In the genomic region with DNA sequence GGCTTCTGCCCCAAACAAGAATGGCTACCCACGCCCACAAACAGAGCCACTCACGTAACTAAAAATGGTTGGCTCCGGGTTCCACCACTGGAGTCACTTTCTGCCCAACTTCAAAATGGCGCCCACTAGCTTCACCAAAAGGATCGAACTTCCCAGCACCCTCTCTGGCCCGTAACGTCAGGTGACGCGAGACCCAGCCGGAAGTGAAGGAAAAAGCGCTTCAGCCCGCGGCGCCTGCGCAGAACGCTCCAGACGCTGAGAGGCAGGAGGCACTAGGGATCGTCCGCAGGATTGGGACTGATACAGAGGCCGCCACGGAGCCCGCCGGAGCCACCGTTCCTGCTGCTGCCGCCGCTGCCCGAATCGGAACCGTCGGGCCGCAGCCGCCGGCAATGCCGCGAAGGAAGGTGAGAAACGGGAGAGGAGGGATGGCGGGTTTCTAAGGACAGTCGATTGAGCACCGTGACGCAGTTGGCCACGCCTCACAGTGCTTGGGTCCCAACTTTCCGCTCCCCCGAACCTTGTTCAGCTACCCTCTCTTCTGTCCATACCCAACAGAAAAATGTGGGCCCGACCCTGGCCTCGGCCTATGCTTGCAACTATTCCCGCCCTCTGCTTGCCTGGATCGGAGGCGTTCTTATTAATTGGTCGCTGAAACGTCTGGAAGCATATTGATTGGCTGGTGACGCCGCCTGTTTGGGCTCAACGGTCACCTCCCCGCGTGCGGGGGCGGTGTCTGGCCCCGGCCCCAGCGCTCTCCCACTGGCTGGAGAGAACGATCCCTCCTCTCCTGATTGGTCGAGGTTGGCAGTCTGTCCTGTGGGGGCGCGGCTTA, we compare ENCODE assay signal across 8 cellular contexts. TPM values are rescaled to one million over a fixed set of nuclear protein-coding genes. Genes with fewer than 3 reads are reported as not detected.
DNase-seq lines count a peak whose midpoint lies in the region; ATAC-seq lines count a peak whose summit lies in the region.

KAT7 (plus strand) TSS at position 239 of the 835 bp plus-strand sequence; CDS start at position 393, 154 bp downstream.

- H3K36me3 Mint-ChIP-seq in immature natural killer cell = peaks cover 0 to 23% (median 6%) of the 10 kb centered on the region in 3 donors

- H3K27ac Mint-ChIP-seq in immature natural killer cell = peak within 1 kb of the TSS; percentile 95 to 100 (median 97)

- peak within 1 kb of the TSS; percentile 94 to 99 (median 97) for H3K4me3 Mint-ChIP-seq in immature natural killer cell

- peaks cover 11 to 15% (median 12%) of the 10 kb centered on the region in 3 donors for H3K27me3 Mint-ChIP-seq in immature natural killer cell (ENCODE audit: low read depth in 3 of 3)

- H3K4me1 Mint-ChIP-seq in immature natural killer cell = peaks cover 51 to 57% of the 10 kb centered on the region in 2 donors

- H3K9me3 Mint-ChIP-seq in immature natural killer cell = no peaks in the 10 kb centered on the region

- peak; percentile 91 for ATAC-seq in GM19023 (IDR thresholded peaks at IDR 0.05; ENCODE audit: unreplicated experiment)
- peak; percentile 89 for ATAC-seq in HG03280 (IDR thresholded peaks at IDR 0.05; ENCODE audit: unreplicated experiment)

- DNase-seq in AG08396 (ENCODE audit: low spot score) (peak; percentile 96), NCI-H345 treated with DMSO at 0.1 percent for 48 hours (lab: John Stamatoyannopoulos, UW; ENCODE audit: unreplicated experiment) (peak; percentile 97), immature natural killer cell (peak; percentile 99), smooth muscle cell of the brain vasculature (ENCODE audit: low read depth, low spot score) (peak; percentile 99)
- DNase-seq in activated CD4-positive, CD25-positive, alpha-beta regulatory T cell (lab: John Stamatoyannopoulos, UW) = peak; percentile 92 to 97 (median 94)
- DNase-seq in central memory CD4-positive, alpha-beta T cell = peak; percentile 99

RNA-seq across cellular contexts. Expression of gene KAT7, which starts in this region (rescaled TPM):
- 10 to 100 TPM; 32.3 to 67.2 (median 37.9) TPM for polyA plus RNA-seq in immature natural killer cell

Comparison
In these comparisons a context has a peak if more than half of its experiments do, and no peak if none do; other contexts are left out.
1. Peak in every context shown above with its lines: DNase-seq and ATAC-seq.